Comparison of ENCODE assay signal across 25 cellular contexts in the genomic region with DNA sequence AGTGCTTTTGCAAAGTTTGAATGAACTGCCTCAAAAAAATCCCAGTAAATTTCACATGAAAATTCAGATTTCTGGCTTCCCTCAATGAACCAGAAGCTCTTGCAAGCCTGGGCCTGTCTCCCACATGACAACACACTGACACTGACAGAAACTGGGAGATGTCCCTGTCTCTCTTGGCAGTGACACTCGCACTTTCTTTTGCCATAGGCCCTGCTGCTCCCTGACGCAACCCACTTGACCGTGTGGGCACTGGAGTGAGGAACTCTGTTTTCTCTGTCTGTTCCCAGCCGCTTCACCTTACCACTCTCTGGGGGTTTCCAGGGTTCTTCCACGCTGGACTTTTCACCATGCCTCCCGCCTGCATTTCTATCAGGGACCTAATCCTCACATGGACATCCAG.
"Had no signal": no experiment of that assay in that cellular context is flagged by ENCODE, and none has a peak within 500 bp of the region (broad histone marks: within the 10 kb centered on the region; RNA-seq: fewer than 3 reads in every experiment).

No MANE protein-coding gene starts in this region.

- H3K4me3 Mint-ChIP-seq: activated B cell treated with CpG ODN at 0.5 μM for 24 hours; activated CD8-positive, alpha-beta memory T cell treated with anti-CD3 and anti-CD28 coated beads, Interleukin-2, amount 10 ng/mL, durations not matched to agents 7 days and 5 days; activated CD8-positive, alpha-beta T cell treated with anti-CD3 and anti-CD28 coated beads, Interleukin-2, amount 10 ng/mL, durations not matched to agents 7 days and 5 days; activated naive CD8-positive, alpha-beta T cell; activated T-cell treated with anti-CD3 and anti-CD28 coated beads, Interleukin-2, amount 50 U/mL, for 72 hours; brain; naive thymus-derived CD8-positive, alpha-beta T cell had no signal

- H3K4me1 Mint-ChIP-seq: activated B cell treated with CpG ODN at 0.5 μM for 24 hours; activated CD8-positive, alpha-beta memory T cell treated with anti-CD3 and anti-CD28 coated beads, Interleukin-2, amount 10 ng/mL, durations not matched to agents 7 days and 5 days; naive thymus-derived CD8-positive, alpha-beta T cell had no signal

- H3K36me3 Mint-ChIP-seq: activated CD8-positive, alpha-beta memory T cell treated with anti-CD3 and anti-CD28 coated beads, Interleukin-2, amount 10 ng/mL, durations not matched to agents 7 days and 5 days; activated naive CD8-positive, alpha-beta T cell; brain; naive thymus-derived CD8-positive, alpha-beta T cell had no signal

- H3K27ac ChIP-seq: adrenal gland, cardiac muscle cell, foreskin keratinocyte, heart right ventricle, left lung, skin epidermis, testis had no signal

- H3K27me3 ChIP-seq: adrenal gland, cardiac muscle cell, heart right ventricle, left lung, testis had no signal

- H3K27ac Mint-ChIP-seq: activated B cell treated with CpG ODN at 0.5 μM for 24 hours; activated CD8-positive, alpha-beta memory T cell treated with anti-CD3 and anti-CD28 coated beads, Interleukin-2, amount 10 ng/mL, durations not matched to agents 7 days and 5 days; activated CD8-positive, alpha-beta T cell treated with anti-CD3 and anti-CD28 coated beads, Interleukin-2, amount 10 ng/mL, durations not matched to agents 7 days and 5 days; activated naive CD8-positive, alpha-beta T cell; activated T-cell treated with anti-CD3 and anti-CD28 coated beads, Interleukin-2, amount 50 U/mL, for 72 hours; naive thymus-derived CD8-positive, alpha-beta T cell had no signal

- H3K4me3 ChIP-seq: adrenal gland, cardiac muscle cell, heart right ventricle, left lung, skin epidermis, testis had no signal

- DNase-seq: activated B cell treated with CpG ODN at 0.5 μM for 24 hours; activated CD8-positive, alpha-beta memory T cell treated with anti-CD3 and anti-CD28 coated beads, Interleukin-2, amount 10 ng/mL, durations not matched to agents 7 days and 5 days; activated CD8-positive, alpha-beta T cell treated with anti-CD3 and anti-CD28 coated beads, Interleukin-2, amount 10 ng/mL, durations not matched to agents 7 days and 5 days; activated effector memory CD4-positive, alpha-beta T cell treated with Interleukin-2 at 50 U/mL for 16 hours; activated naive CD4-positive, alpha-beta T cell treated with Interleukin-2 at 50 U/mL for 16 hours; activated T-cell treated with anti-CD3 and anti-CD28 coated beads for 4 hours; activated T-cell treated with anti-CD3 and anti-CD28 coated beads, Interleukin-2, amount 50 U/mL, for 72 hours; adrenal gland; cortex of kidney; foreskin keratinocyte; heart right ventricle; left lung; naive thymus-derived CD8-positive, alpha-beta T cell; stimulated activated CD4-positive, alpha-beta T cell treated with anti-CD3 and anti-CD28 coated beads, Interleukin-12 subunit alpha, Interleukin-12 subunit beta, amount 100 ng/mL, for 4 hours; stimulated activated CD4-positive, alpha-beta T cell treated with anti-CD3 and anti-CD28 coated beads, Interleukin-4, amount 100 ng/mL, for 1 hour; stimulated activated naive CD8-positive, alpha-beta T cell treated with anti-CD3 and anti-CD28 coated beads, Interleukin-15, Interleukin-2, amounts not matched to agents 100 U/mL and 50 U/mL, for 24 hours; T-helper 2 cell; testis; trophoblast cell had no signal

- ATAC-seq: activated CD8-positive, alpha-beta memory T cell treated with anti-CD3 and anti-CD28 coated beads, Interleukin-2, amount 10 ng/mL, durations not matched to agents 7 days and 5 days; activated CD8-positive, alpha-beta T cell treated with anti-CD3 and anti-CD28 coated beads, Interleukin-2, amount 10 ng/mL, durations not matched to agents 7 days and 5 days; activated T-cell treated with anti-CD3 and anti-CD28 coated beads, Interleukin-2, amount 50 U/mL, for 72 hours; esophagus mucosa; foreskin keratinocyte; left lung; naive thymus-derived CD8-positive, alpha-beta T cell; sciatic nerve; stimulated activated naive CD8-positive, alpha-beta T cell treated with anti-CD3 and anti-CD28 coated beads, Interleukin-15, Interleukin-2, amounts not matched to agents 100 U/mL and 50 U/mL, for 24 hours had no signal

- H3K27me3 Mint-ChIP-seq: activated naive CD8-positive, alpha-beta T cell had no signal

- H3K36me3 ChIP-seq: adrenal gland, cardiac muscle cell, heart right ventricle, left lung had no signal

- H3K9me3 ChIP-seq: adrenal gland, left lung, testis had no signal

- H3K4me1 ChIP-seq: foreskin keratinocyte, left lung had no signal
